In genomic region chr3:158106773-158107461, GRCh38 we compare ENCODE assay signal across 8 cellular contexts.
DNase-seq lines count a peak whose midpoint lies in the region; FAIRE-seq lines count a peak whose summit lies in the region.

No MANE protein-coding gene starts in this region.

- peaks cover 35% of the 10 kb centered on the region for H3K4me1 ChIP-seq in neuron (ENCODE audit: insufficient read depth, low read length)

- peaks cover 69% of the 10 kb centered on the region for H3K27me3 ChIP-seq in neuron (ENCODE audit: insufficient read depth, low read length)

- no peak for FAIRE-seq in HTR-8/SVneo (lab: Jason Lieb, UNC)

- H2AFZ ChIP-seq in neuron (ENCODE audit: low read depth, low read length): peak overlapping the region; percentile 82

- peak overlapping the region; percentile 46 for H3K4me3 ChIP-seq in neuron (ENCODE audit: low read length)

- DNase-seq in activated T-cell treated with anti-CD3 and anti-CD28 coated beads, Interleukin-2, amount 50 U/mL, for 1 hour: peak; percentile 34
- no peak for DNase-seq in activated T-cell treated with anti-CD3 and anti-CD28 coated beads for 4 hours
- DNase-seq in NCI-H2171 treated with DMSO at 0.1 percent for 48 hours (lab: John Stamatoyannopoulos, UW): peak; percentile 59
- peak; percentile 35 for DNase-seq in astrocyte of the hippocampus (ENCODE audit: low read depth, low spot score)
- DNase-seq in NCI-H187 treated with DMSO at 0.1 percent for 48 hours (lab: John Stamatoyannopoulos, UW): no peak
- DNase-seq in HTR-8/SVneo (ENCODE audit: insufficient read length, low spot score): no peak
- no peak for DNase-seq in activated gamma-delta T cell (lab: John Stamatoyannopoulos, UW)

- no peaks in the 10 kb centered on the region for H3K9me3 ChIP-seq in neuron (ENCODE audit: low read length)

- H3K36me3 ChIP-seq in neuron (ENCODE audit: insufficient read depth, low read length): no peaks in the 10 kb centered on the region

Comparison
In these comparisons a context has a peak if more than half of its experiments do, and no peak if none do; other contexts are left out.
1. DNase-seq: peak in activated T-cell treated with anti-CD3 and anti-CD28 coated beads, Interleukin-2, amount 50 U/mL, for 1 hour (single experiment), NCI-H2171 treated with DMSO at 0.1 percent for 48 hours (single experiment) and astrocyte of the hippocampus (single experiment); none in activated T-cell treated with anti-CD3 and anti-CD28 coated beads for 4 hours (single experiment), NCI-H187 treated with DMSO at 0.1 percent for 48 hours (single experiment), HTR-8/SVneo (single experiment) and activated gamma-delta T cell (single experiment).